ENCODE assay signal across 19 cellular contexts in genomic region chr19:31992750-31993149, GRCh38.
DNase-seq lines count a peak whose midpoint lies in the region; ATAC-seq and TF ChIP-seq lines count a peak whose summit lies in the region.
"Had no signal": no experiment of that assay in that cellular context is flagged by ENCODE, and none has a peak within 500 bp of the region (broad histone marks: within the 10 kb centered on the region; RNA-seq: fewer than 3 reads in every experiment).

No MANE protein-coding gene starts in this region.

- no peaks in the 10 kb centered on the region for H3K4me1 Mint-ChIP-seq in activated CD8-positive, alpha-beta memory T cell treated with anti-CD3 and anti-CD28 coated beads, Interleukin-2, amount 10 ng/mL, durations not matched to agents 7 days and 5 days
- H3K4me1 Mint-ChIP-seq: B cell; CD4-positive, CD25-positive, alpha-beta regulatory T cell; H9 had no signal

- H3K9me3 ChIP-seq in trophoblast cell (ENCODE audit: insufficient read depth, low read depth, low read length) = no peaks in the 10 kb centered on the region
- H3K9me3 ChIP-seq: Caco-2 had no signal

- H3K36me3 ChIP-seq in trophoblast cell (ENCODE audit: control insufficient read depth in 1 of 2, insufficient read depth in 2 of 2, low read length in 2 of 2) = no peaks in the 10 kb centered on the region
- H3K36me3 ChIP-seq: BLaER1 had no signal

- no peak overlapping the region for H2BK12ac ChIP-seq in trophoblast cell (ENCODE audit: low read length)

- H2AFZ ChIP-seq in trophoblast cell (ENCODE audit: insufficient read depth, low read length, poor library complexity) = no peak overlapping the region
- H2AFZ ChIP-seq: GM23338 had no signal

- H2AK5ac ChIP-seq in trophoblast cell (ENCODE audit: low read length) = no peak overlapping the region

- no peak overlapping the region for H3K27ac Mint-ChIP-seq in activated CD8-positive, alpha-beta memory T cell treated with anti-CD3 and anti-CD28 coated beads, Interleukin-2, amount 10 ng/mL, durations not matched to agents 7 days and 5 days
- H3K27ac Mint-ChIP-seq: B cell; CD4-positive, CD25-positive, alpha-beta regulatory T cell; CD8-positive, alpha-beta T cell; GM23338 had no signal

- H3K79me1 ChIP-seq in trophoblast cell (ENCODE audit: low read length) = no peaks in the 10 kb centered on the region

- no peaks in the 10 kb centered on the region for H3K4me1 ChIP-seq in trophoblast cell (ENCODE audit: control insufficient read depth in 1 of 2, insufficient read depth in 2 of 2, low read length in 2 of 2)
- H3K4me1 ChIP-seq: BLaER1, Caco-2 had no signal

- no peak overlapping the region for H2BK120ac ChIP-seq in trophoblast cell (ENCODE audit: insufficient read depth, low read length, poor library complexity)

- H3K4me3 ChIP-seq in trophoblast cell (ENCODE audit: low read depth, low read length) = peak overlapping the region; percentile 7
- H3K4me3 ChIP-seq: BLaER1, GM23338 had no signal

- no peak for ATAC-seq in activated CD8-positive, alpha-beta memory T cell treated with anti-CD3 and anti-CD28 coated beads, Interleukin-2, amount 10 ng/mL, durations not matched to agents 7 days and 5 days
- ATAC-seq: CD8-positive, alpha-beta T cell; GM23338; HCT116 had no signal

- POLR2A ChIA-PET in GM10248 (lab: Yijun Ruan, JAX) = no interaction called here

- no CpG with 5 or more reads among the region's 3 CpGs for WGBS in trophoblast cell (ENCODE audit: extremely low coverage, insufficient coverage, insufficient read length)

- H4K91ac ChIP-seq in trophoblast cell (ENCODE audit: low read depth, low read length) = no peak overlapping the region

- peak; percentile 25 for DNase-seq in activated CD8-positive, alpha-beta memory T cell treated with anti-CD3 and anti-CD28 coated beads, Interleukin-2, amount 10 ng/mL, durations not matched to agents 7 days and 5 days
- no peak for DNase-seq in activated CD8-positive, alpha-beta memory T cell treated with anti-CD3 and anti-CD28 coated beads, Interleukin-2, amount 50 U/mL, for 4 hours
- no peak for DNase-seq in trophoblast cell
- peak; percentile 25 for DNase-seq in ureter (ENCODE audit: low spot score)
- DNase-seq in activated CD4-positive, CD25-positive, alpha-beta regulatory T cell treated with anti-CD3 and anti-CD28 coated beads, Interleukin-2, amount 50 U/mL, for 72 hours = no peak
- no peak for DNase-seq in GM10248 (ENCODE audit: extremely low spot score)
- DNase-seq: Caco-2; CD4-positive, CD25-positive, alpha-beta regulatory T cell; CD8-positive, alpha-beta T cell; DMS153; DND-41; GDM1; H9 had no signal

- no peak overlapping the region for H3K27ac ChIP-seq in trophoblast cell (ENCODE audit: low read depth, low read length)
- H3K27ac ChIP-seq: 22Rv1, BLaER1, C4-2B had no signal

- H3K4ac ChIP-seq in trophoblast cell (ENCODE audit: low read depth, low read length) = no peak overlapping the region

- no peak overlapping the region for H3K9ac ChIP-seq in trophoblast cell (ENCODE audit: low read length)
- H3K9ac ChIP-seq: BLaER1 had no signal

- CTCF ChIA-PET in activated CD8-positive, alpha-beta memory T cell treated with anti-CD3 and anti-CD28 coated beads, Interleukin-2, amount 10 ng/mL, durations not matched to agents 7 days and 5 days (lab: Charles Lee) = no interaction called here
- CTCF ChIA-PET in GM10248 (lab: Yijun Ruan, JAX) = no interaction called here

- H3K36me3 Mint-ChIP-seq in activated CD8-positive, alpha-beta memory T cell treated with anti-CD3 and anti-CD28 coated beads, Interleukin-2, amount 10 ng/mL, durations not matched to agents 7 days and 5 days = no peaks in the 10 kb centered on the region
- H3K36me3 Mint-ChIP-seq: CD4-positive, CD25-positive, alpha-beta regulatory T cell; CD8-positive, alpha-beta T cell had no signal

- no peak overlapping the region for H3K18ac ChIP-seq in trophoblast cell (ENCODE audit: low read length)

- no peaks in the 10 kb centered on the region for H3K79me2 ChIP-seq in trophoblast cell (ENCODE audit: control insufficient read depth, insufficient read depth, low read length, poor library complexity)

- H3K9me3 Mint-ChIP-seq in activated CD8-positive, alpha-beta memory T cell treated with anti-CD3 and anti-CD28 coated beads, Interleukin-2, amount 10 ng/mL, durations not matched to agents 7 days and 5 days (ENCODE audit: low read depth) = peaks cover 7% of the 10 kb centered on the region

- no peaks in the 10 kb centered on the region for H3K27me3 ChIP-seq in trophoblast cell (ENCODE audit: insufficient read depth, low read length)
- H3K27me3 ChIP-seq: BLaER1 had no signal

- H3K4me2 ChIP-seq in trophoblast cell (ENCODE audit: low read length) = no peak overlapping the region
- H3K4me2 ChIP-seq: BLaER1, GM23338 had no signal

- H3K14ac ChIP-seq in trophoblast cell (ENCODE audit: low read length) = no peak overlapping the region

- H2BK5ac ChIP-seq in trophoblast cell (ENCODE audit: low read depth, low read length, poor library complexity) = no peak overlapping the region

- H3K4me3 Mint-ChIP-seq in activated CD8-positive, alpha-beta memory T cell treated with anti-CD3 and anti-CD28 coated beads, Interleukin-2, amount 10 ng/mL, durations not matched to agents 7 days and 5 days = no peak overlapping the region
- H3K4me3 Mint-ChIP-seq: B cell; CD4-positive, CD25-positive, alpha-beta regulatory T cell; CD8-positive, alpha-beta T cell; GM23338; H9 had no signal

- no peak overlapping the region for H4K8ac ChIP-seq in trophoblast cell (ENCODE audit: low read depth, low read length)

- no peak overlapping the region for H3K23ac ChIP-seq in trophoblast cell (ENCODE audit: low read length)

- TF ChIP-seq CTCF in GM10248 (IDR thresholded peaks at IDR 0.05; ENCODE audit: control extremely low read depth, extremely low read depth, low read depth, missing control alignments) = no peak

- H4K12ac ChIP-seq in trophoblast cell (ENCODE audit: low read depth, low read length) = no peak overlapping the region

- H3K27me3 Mint-ChIP-seq in activated CD8-positive, alpha-beta memory T cell treated with anti-CD3 and anti-CD28 coated beads, Interleukin-2, amount 10 ng/mL, durations not matched to agents 7 days and 5 days = no peaks in the 10 kb centered on the region
- H3K27me3 Mint-ChIP-seq: B cell; CD4-positive, CD25-positive, alpha-beta regulatory T cell had no signal

Comparison
In these comparisons a context has a peak if more than half of its experiments do, and no peak if none do; other contexts are left out.
1. DNase-seq: peak in activated CD8-positive, alpha-beta memory T cell treated with anti-CD3 and anti-CD28 coated beads, Interleukin-2, amount 10 ng/mL, durations not matched to agents 7 days and 5 days (single experiment) and ureter (single experiment); none in activated CD8-positive, alpha-beta memory T cell treated with anti-CD3 and anti-CD28 coated beads, Interleukin-2, amount 50 U/mL, for 4 hours (single experiment), trophoblast cell (0 of 2), activated CD4-positive, CD25-positive, alpha-beta regulatory T cell treated with anti-CD3 and anti-CD28 coated beads, Interleukin-2, amount 50 U/mL, for 72 hours (single experiment) and GM10248 (single experiment).